2 cellular contexts compared by ENCODE assay signal in the genomic region with DNA sequence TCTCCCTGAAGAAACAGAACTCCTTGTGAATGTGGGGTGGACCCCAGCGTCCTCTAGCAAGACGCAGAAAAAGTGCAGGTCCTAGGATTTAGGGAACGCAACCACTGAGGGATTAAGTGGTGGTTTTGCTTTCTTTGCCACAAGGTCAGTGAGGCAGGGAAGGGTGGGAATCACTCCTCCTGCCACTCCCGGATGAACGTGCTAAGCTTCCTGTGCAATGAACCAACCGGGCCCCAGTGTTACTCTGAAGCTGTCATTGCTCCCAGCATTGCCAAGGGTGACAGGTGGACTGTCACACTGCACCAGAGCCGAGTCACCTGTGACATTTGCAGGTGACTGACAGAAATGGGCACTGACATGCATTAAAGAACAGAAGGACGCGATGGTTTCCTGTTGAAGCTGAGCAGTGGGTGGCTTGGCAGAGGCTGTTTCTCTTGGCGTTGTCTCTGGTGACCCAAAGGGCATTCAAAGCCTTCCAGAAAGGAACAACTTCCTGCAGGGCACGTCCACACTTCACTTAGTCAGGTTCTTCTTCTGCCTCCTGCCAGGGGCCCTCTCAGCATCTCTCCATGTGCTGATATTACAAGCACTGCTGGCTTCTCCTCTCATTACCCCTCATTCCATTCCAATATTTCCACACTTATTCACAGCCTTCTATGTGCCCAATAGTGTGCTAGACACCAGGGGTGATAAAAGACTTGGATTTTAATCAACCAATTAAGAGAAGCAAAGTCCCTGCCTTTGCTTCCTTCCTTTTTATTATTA.
TF ChIP-seq lines count a peak whose summit lies in the region.

No MANE protein-coding gene starts in this region.

TF ChIP-seq in SK-N-SH, 30 proteins besides CTCF, POLR2A, EP300 and RAD21 (continued from another document):
- TF ChIP-seq, protein P1, sequence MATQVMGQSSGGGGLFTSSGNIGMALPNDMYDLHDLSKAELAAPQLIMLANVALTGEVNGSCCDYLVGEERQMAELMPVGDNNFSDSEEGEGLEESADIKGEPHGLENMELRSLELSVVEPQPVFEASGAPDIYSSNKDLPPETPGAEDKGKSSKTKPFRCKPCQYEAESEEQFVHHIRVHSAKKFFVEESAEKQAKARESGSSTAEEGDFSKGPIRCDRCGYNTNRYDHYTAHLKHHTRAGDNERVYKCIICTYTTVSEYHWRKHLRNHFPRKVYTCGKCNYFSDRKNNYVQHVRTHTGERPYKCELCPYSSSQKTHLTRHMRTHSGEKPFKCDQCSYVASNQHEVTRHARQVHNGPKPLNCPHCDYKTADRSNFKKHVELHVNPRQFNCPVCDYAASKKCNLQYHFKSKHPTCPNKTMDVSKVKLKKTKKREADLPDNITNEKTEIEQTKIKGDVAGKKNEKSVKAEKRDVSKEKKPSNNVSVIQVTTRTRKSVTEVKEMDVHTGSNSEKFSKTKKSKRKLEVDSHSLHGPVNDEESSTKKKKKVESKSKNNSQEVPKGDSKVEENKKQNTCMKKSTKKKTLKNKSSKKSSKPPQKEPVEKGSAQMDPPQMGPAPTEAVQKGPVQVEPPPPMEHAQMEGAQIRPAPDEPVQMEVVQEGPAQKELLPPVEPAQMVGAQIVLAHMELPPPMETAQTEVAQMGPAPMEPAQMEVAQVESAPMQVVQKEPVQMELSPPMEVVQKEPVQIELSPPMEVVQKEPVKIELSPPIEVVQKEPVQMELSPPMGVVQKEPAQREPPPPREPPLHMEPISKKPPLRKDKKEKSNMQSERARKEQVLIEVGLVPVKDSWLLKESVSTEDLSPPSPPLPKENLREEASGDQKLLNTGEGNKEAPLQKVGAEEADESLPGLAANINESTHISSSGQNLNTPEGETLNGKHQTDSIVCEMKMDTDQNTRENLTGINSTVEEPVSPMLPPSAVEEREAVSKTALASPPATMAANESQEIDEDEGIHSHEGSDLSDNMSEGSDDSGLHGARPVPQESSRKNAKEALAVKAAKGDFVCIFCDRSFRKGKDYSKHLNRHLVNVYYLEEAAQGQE (IDR thresholded peaks at IDR 0.05; ENCODE audit: low read depth, low read length): no peak
- TF ChIP-seq NRF1 (IDR thresholded peaks at IDR 0.05; ENCODE audit: low read depth, low read length): no peak
- no peak for TF ChIP-seq YY1 (IDR thresholded peaks at IDR 0.05; ENCODE audit: low read depth)
- TF ChIP-seq TAF1 (IDR thresholded peaks at IDR 0.05; ENCODE audit: borderline replicate concordance, low read depth, low read length): no peak
- TF ChIP-seq EZH2phosphoT487 (IDR thresholded peaks at IDR 0.05; ENCODE audit: borderline replicate concordance, low read depth): no peak
- TF ChIP-seq POLR2AphosphoS5 (IDR thresholded peaks at IDR 0.05; ENCODE audit: low read depth, low read length): no peak
- TF ChIP-seq SIN3A (IDR thresholded peaks at IDR 0.05; ENCODE audit: borderline replicate concordance, low read depth, low read length): no peak
- no peak for TF ChIP-seq MEF2A (IDR thresholded peaks at IDR 0.05; ENCODE audit: borderline replicate concordance, low read depth)
- TF ChIP-seq TEAD4 (IDR thresholded peaks at IDR 0.05; ENCODE audit: borderline replicate concordance, insufficient read depth): no peak
- TF ChIP-seq, protein P2, sequence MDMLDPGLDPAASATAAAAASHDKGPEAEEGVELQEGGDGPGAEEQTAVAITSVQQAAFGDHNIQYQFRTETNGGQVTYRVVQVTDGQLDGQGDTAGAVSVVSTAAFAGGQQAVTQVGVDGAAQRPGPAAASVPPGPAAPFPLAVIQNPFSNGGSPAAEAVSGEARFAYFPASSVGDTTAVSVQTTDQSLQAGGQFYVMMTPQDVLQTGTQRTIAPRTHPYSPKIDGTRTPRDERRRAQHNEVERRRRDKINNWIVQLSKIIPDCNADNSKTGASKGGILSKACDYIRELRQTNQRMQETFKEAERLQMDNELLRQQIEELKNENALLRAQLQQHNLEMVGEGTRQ (IDR thresholded peaks at IDR 0.05; ENCODE audit: borderline replicate concordance, low read depth, low read length): no peak
- no peak for TF ChIP-seq JUND (IDR thresholded peaks at IDR 0.05)
- TF ChIP-seq RXRA (IDR thresholded peaks at IDR 0.05; ENCODE audit: borderline replicate concordance, low read depth): no peak
- TF ChIP-seq GABPA (IDR thresholded peaks at IDR 0.05; ENCODE audit: low read depth): no peak
- TF ChIP-seq GATA2 (CRISPR knock-in tag; IDR thresholded peaks at IDR 0.05): no peak
- TF ChIP-seq, protein P3, sequence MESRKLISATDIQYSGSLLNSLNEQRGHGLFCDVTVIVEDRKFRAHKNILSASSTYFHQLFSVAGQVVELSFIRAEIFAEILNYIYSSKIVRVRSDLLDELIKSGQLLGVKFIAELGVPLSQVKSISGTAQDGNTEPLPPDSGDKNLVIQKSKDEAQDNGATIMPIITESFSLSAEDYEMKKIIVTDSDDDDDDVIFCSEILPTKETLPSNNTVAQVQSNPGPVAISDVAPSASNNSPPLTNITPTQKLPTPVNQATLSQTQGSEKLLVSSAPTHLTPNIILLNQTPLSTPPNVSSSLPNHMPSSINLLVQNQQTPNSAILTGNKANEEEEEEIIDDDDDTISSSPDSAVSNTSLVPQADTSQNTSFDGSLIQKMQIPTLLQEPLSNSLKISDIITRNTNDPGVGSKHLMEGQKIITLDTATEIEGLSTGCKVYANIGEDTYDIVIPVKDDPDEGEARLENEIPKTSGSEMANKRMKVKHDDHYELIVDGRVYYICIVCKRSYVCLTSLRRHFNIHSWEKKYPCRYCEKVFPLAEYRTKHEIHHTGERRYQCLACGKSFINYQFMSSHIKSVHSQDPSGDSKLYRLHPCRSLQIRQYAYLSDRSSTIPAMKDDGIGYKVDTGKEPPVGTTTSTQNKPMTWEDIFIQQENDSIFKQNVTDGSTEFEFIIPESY (IDR thresholded peaks at IDR 0.05; ENCODE audit: borderline replicate concordance, low read depth): no peak

TF ChIP-seq in SK-N-SH treated with all-trans-retinoic acid at 6 μM for 48 hours, 23 proteins besides CTCF, POLR2A, EP300 and RAD21 (continued from another document):
- TF ChIP-seq, protein P4, sequence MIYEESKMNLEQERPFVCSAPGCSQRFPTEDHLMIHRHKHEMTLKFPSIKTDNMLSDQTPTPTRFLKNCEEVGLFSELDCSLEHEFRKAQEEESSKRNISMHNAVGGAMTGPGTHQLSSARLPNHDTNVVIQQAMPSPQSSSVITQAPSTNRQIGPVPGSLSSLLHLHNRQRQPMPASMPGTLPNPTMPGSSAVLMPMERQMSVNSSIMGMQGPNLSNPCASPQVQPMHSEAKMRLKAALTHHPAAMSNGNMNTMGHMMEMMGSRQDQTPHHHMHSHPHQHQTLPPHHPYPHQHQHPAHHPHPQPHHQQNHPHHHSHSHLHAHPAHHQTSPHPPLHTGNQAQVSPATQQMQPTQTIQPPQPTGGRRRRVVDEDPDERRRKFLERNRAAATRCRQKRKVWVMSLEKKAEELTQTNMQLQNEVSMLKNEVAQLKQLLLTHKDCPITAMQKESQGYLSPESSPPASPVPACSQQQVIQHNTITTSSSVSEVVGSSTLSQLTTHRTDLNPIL (CRISPR knock-in tag; IDR thresholded peaks at IDR 0.05; ENCODE audit: low read depth): no peak
- TF ChIP-seq ZNF8 (CRISPR knock-in tag; IDR thresholded peaks at IDR 0.05) (no peak), ZC3H10 (CRISPR knock-in tag; IDR thresholded peaks at IDR 0.05) (no peak), ZFP30 (CRISPR knock-in tag; IDR thresholded peaks at IDR 0.05) (no peak), CSDC2 (CRISPR knock-in tag; IDR thresholded peaks at IDR 0.05) (no peak), ZNF70 (CRISPR knock-in tag; IDR thresholded peaks at IDR 0.05) (no peak), ZNF565 (CRISPR knock-in tag; conservative IDR thresholded peaks at IDR 0.05; ENCODE audit: low read depth) (no peak)
- TF ChIP-seq, protein P5, sequence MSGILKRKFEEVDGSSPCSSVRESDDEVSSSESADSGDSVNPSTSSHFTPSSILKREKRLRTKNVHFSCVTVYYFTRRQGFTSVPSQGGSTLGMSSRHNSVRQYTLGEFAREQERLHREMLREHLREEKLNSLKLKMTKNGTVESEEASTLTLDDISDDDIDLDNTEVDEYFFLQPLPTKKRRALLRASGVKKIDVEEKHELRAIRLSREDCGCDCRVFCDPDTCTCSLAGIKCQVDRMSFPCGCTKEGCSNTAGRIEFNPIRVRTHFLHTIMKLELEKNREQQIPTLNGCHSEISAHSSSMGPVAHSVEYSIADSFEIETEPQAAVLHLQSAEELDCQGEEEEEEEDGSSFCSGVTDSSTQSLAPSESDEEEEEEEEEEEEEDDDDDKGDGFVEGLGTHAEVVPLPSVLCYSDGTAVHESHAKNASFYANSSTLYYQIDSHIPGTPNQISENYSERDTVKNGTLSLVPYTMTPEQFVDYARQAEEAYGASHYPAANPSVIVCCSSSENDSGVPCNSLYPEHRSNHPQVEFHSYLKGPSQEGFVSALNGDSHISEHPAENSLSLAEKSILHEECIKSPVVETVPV (CRISPR knock-in tag; IDR thresholded peaks at IDR 0.05): no peak
- TF ChIP-seq, protein P6, sequence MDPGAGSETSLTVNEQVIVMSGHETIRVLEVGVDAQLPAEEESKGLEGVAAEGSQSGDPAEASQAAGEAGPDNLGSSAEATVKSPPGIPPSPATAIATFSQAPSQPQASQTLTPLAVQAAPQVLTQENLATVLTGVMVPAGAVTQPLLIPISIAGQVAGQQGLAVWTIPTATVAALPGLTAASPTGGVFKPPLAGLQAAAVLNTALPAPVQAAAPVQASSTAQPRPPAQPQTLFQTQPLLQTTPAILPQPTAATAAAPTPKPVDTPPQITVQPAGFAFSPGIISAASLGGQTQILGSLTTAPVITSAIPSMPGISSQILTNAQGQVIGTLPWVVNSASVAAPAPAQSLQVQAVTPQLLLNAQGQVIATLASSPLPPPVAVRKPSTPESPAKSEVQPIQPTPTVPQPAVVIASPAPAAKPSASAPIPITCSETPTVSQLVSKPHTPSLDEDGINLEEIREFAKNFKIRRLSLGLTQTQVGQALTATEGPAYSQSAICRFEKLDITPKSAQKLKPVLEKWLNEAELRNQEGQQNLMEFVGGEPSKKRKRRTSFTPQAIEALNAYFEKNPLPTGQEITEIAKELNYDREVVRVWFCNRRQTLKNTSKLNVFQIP (CRISPR knock-in tag; IDR thresholded peaks at IDR 0.05; ENCODE audit: borderline replicate concordance, low read depth): no peak
